In genomic region chr7:103073989-103074518, GRCh38 we compare ENCODE assay signal across 8 cellular contexts. TPM values are rescaled to one million over a fixed set of nuclear protein-coding genes. Genes with fewer than 3 reads are reported as not detected.
DNase-seq lines count a peak whose midpoint lies in the region; ATAC-seq and TF ChIP-seq lines count a peak whose summit lies in the region.

No MANE protein-coding gene starts in this region.

- H3K23ac ChIP-seq in trophoblast cell (ENCODE audit: low read length) = no peak overlapping the region

- peak overlapping the region; percentile 96 for H3K27ac ChIP-seq in RWPE1
- no peak overlapping the region for H3K27ac ChIP-seq in trophoblast cell (ENCODE audit: low read depth, low read length)

- H3K79me2 ChIP-seq in trophoblast cell (ENCODE audit: control insufficient read depth, insufficient read depth, low read length, poor library complexity) = peaks cover 3% of the 10 kb centered on the region

- peak overlapping the region; percentile 95 for H3K4me3 ChIP-seq in trophoblast cell (ENCODE audit: low read depth, low read length)

- H3K4me2 ChIP-seq in trophoblast cell (ENCODE audit: low read length) = peak overlapping the region; percentile 83

- peak; percentile 1 for ATAC-seq in esophagus mucosa

- H2BK5ac ChIP-seq in trophoblast cell (ENCODE audit: low read depth, low read length, poor library complexity) = no peak overlapping the region

- DNase-seq in NCI-H1092 treated with DMSO at 0.1 percent for 48 hours (lab: John Stamatoyannopoulos, UW) (peak; percentile 60), NCI-H1092 (lab: John Stamatoyannopoulos, UW) (no peak), RWPE1 (ENCODE audit: low spot score) (peak; percentile 8), trophoblast cell (no peak), DMS 273 treated with DMSO at 0.1 percent for 48 hours (lab: John Stamatoyannopoulos, UW) (no peak), NCI-H2081 (lab: John Stamatoyannopoulos, UW) (no peak), NCI-H1436 treated with DMSO at 0.1 percent for 48 hours (lab: John Stamatoyannopoulos, UW) (no peak)

- H2BK120ac ChIP-seq in trophoblast cell (ENCODE audit: insufficient read depth, low read length, poor library complexity) = no peak overlapping the region

- no peak overlapping the region for H3K4ac ChIP-seq in trophoblast cell (ENCODE audit: low read depth, low read length)

- no peak overlapping the region for H3K18ac ChIP-seq in trophoblast cell (ENCODE audit: low read length)

- TF ChIP-seq CTCF in RWPE1 (conservative IDR thresholded peaks at IDR 0.05; ENCODE audit: low read depth) = no peak

- peaks cover 4% of the 10 kb centered on the region for H3K79me1 ChIP-seq in trophoblast cell (ENCODE audit: low read length)

- peak overlapping the region; percentile 96 for H2AFZ ChIP-seq in trophoblast cell (ENCODE audit: insufficient read depth, low read length, poor library complexity)

- no peak overlapping the region for H2BK12ac ChIP-seq in trophoblast cell (ENCODE audit: low read length)

- no peak overlapping the region for H4K91ac ChIP-seq in trophoblast cell (ENCODE audit: low read depth, low read length)

- no peak overlapping the region for H2AK5ac ChIP-seq in trophoblast cell (ENCODE audit: low read length)

- WGBS in trophoblast cell (ENCODE audit: extremely low coverage, insufficient coverage, insufficient read length) = no CpG with 5 or more reads among the region's 6 CpGs

- H4K12ac ChIP-seq in trophoblast cell (ENCODE audit: low read depth, low read length) = peak overlapping the region; percentile 39

- no peaks in the 10 kb centered on the region for H3K27me3 ChIP-seq in trophoblast cell (ENCODE audit: insufficient read depth, low read length)

- no peaks in the 10 kb centered on the region for H3K4me1 ChIP-seq in trophoblast cell (ENCODE audit: control insufficient read depth in 1 of 2, insufficient read depth in 2 of 2, low read length in 2 of 2)

- CTCF ChIA-PET in RWPE1 (lab: Yijun Ruan, JAX) = interaction anchor here (0.5 to 1.3 kb wide), 2 partner anchors 12 to 94 kb away, joined by 3 read pairs; no protein-coding TSS in a partner anchor

- H4K8ac ChIP-seq in trophoblast cell (ENCODE audit: low read depth, low read length) = peak overlapping the region; percentile 27

- POLR2A ChIA-PET in RWPE1 (lab: Yijun Ruan, JAX; ENCODE audit: low non-redundant PET) = interaction anchor here (0.5 kb wide), 1 partner anchor 74 kb away, joined by 4 read pairs; no protein-coding TSS in a partner anchor

- H3K14ac ChIP-seq in trophoblast cell (ENCODE audit: low read length) = no peak overlapping the region

- peaks cover 1% of the 10 kb centered on the region for H3K9me3 ChIP-seq in trophoblast cell (ENCODE audit: insufficient read depth, low read depth, low read length)

- H3K36me3 ChIP-seq in trophoblast cell (ENCODE audit: control insufficient read depth in 1 of 2, insufficient read depth in 2 of 2, low read length in 2 of 2) = no peaks in the 10 kb centered on the region

- peak overlapping the region; percentile 19 for H3K9ac ChIP-seq in trophoblast cell (ENCODE audit: low read length)

RNA-seq across cellular contexts. Expression of gene FBXL13, which starts 0.5 kb away (rescaled TPM):
- total RNA-seq in esophagus mucosa = 0.36 TPM
- 0.22 TPM in 2 replicates for polyA plus RNA-seq in trophoblast cell (2013)

RNA-seq across cellular contexts. Expression of gene ARMC10, which starts 0.9 kb away (rescaled TPM):
- 32.4 TPM for total RNA-seq in esophagus mucosa
- polyA plus RNA-seq in trophoblast cell (2013) = 14.8 and 16.6 TPM in 2 replicates

Comparison
In these comparisons a context has a peak if more than half of its experiments do, and no peak if none do; other contexts are left out.
1. DNase-seq: peak in NCI-H1092 treated with DMSO at 0.1 percent for 48 hours (single experiment) and RWPE1 (single experiment); none in NCI-H1092 (single experiment), trophoblast cell (0 of 2), DMS 273 treated with DMSO at 0.1 percent for 48 hours (single experiment), NCI-H2081 (0 of 2) and NCI-H1436 treated with DMSO at 0.1 percent for 48 hours (single experiment).